8 cellular contexts compared by ENCODE assay signal in genomic region chr7:85488406-85488805, GRCh38.
"Had no signal": no experiment of that assay in that cellular context is flagged by ENCODE, and none has a peak within 500 bp of the region (broad histone marks: within the 10 kb centered on the region; RNA-seq: fewer than 3 reads in every experiment).

No MANE protein-coding gene starts in this region.

- H3K4me1 ChIP-seq: HAP-1 had no signal

- H3K4me2 ChIP-seq: KMS-11 had no signal

- H3K36me3 ChIP-seq: HAP-1 had no signal

- H3K4me3 ChIP-seq: GM23248, HAP-1 had no signal

- DNase-seq: GM23248, GOT3, H7, KBM-7 had no signal

- FAIRE-seq: HepG2 had no signal

- H3K9me3 ChIP-seq: HAP-1 had no signal

- H3K9ac ChIP-seq: GM23248, KMS-11 had no signal

- H2AFZ ChIP-seq: GM23248 had no signal

- H3K27ac ChIP-seq: HL-60, KMS-11 had no signal
